19 cellular contexts compared by ENCODE assay signal in the genomic region with DNA sequence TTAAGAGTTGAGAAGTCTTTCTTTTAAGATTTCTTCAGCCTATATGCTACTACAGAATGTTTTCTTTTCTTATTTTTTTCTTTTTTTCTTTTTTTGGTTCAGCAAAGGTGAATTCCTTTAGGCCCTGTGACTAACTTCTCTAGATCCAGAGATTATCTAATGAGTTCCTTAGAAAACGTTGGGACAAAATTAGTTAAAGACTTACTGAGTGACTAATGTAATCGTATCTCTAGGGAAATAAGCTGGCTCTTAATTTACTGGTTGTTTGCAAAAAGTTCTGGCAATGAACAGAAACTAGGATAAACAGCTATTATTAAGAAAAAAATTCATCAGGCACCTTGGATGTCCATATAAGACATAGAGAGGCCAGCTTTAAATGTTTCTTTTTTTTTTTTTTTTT. TPM values are rescaled to one million over a fixed set of nuclear protein-coding genes. Genes with fewer than 3 reads are reported as not detected.
A peak's percentile ranks its signal among the peaks of the same experiment; 100 is the strongest.
DNase-seq lines count a peak whose midpoint lies in the region; ATAC-seq, FAIRE-seq and TF ChIP-seq lines count a peak whose summit lies in the region.
"Had no signal": no experiment of that assay in that cellular context is flagged by ENCODE, and none has a peak within 500 bp of the region (broad histone marks: within the 10 kb centered on the region; RNA-seq: fewer than 3 reads in every experiment).

No MANE protein-coding gene starts in this region.

- ATAC-seq in SK-N-SH treated with all-trans-retinoic acid at 6 μM for 48 hours = no peak
- ATAC-seq: HepG2 had no signal

- H3K4me3 ChIP-seq in SK-N-SH (ENCODE audit: low read depth in 2 of 2, low read length in 1 of 2) (no peak overlapping the region), endothelial cell of umbilical vein (replicated peaks in 1 of 3; ENCODE audit: insufficient read depth in 1 of 3, low read depth in 1 of 3, low read length in 3 of 3) (no peak overlapping the region), kidney (ENCODE audit: low read length in 2 of 2) (no peak overlapping the region), subcutaneous abdominal adipose tissue (ENCODE audit: low read depth in 1 of 5, low read length in 5 of 5) (no peak overlapping the region)

- H3K9me2 ChIP-seq in SK-N-SH = no peaks in the 10 kb centered on the region

- intact Hi-C loops in endothelial cell of umbilical vein (cut with micrococcal nuclease) = no loop called here
- intact Hi-C loops in kidney (cut with DNase I) = no loop called here

- H4K20me1 ChIP-seq in SK-N-SH (ENCODE audit: insufficient read depth) (no peaks in the 10 kb centered on the region), endothelial cell of umbilical vein (replicated peaks; ENCODE audit: control insufficient read depth, extremely low read depth, insufficient read depth, low read length) (no peaks in the 10 kb centered on the region)

- no TSS peak for BruUV-seq in endothelial cell of umbilical vein (replicated peaks; lab: Mats Ljungman, UMichigan)

- H3K9me3 ChIP-seq in SK-N-SH (no peaks in the 10 kb centered on the region), endothelial cell of umbilical vein (replicated peaks; ENCODE audit: control insufficient read depth, insufficient read depth, low read length) (no peaks in the 10 kb centered on the region), kidney (ENCODE audit: control insufficient read depth in 1 of 2, low read length in 2 of 2) (no peaks in the 10 kb centered on the region), subcutaneous abdominal adipose tissue (ENCODE audit: control insufficient read depth in 5 of 5, low read length in 5 of 5) (no peaks in the 10 kb centered on the region)

- no peak for FAIRE-seq in endothelial cell of umbilical vein (lab: Jason Lieb, UNC)
- FAIRE-seq in kidney (lab: Jason Lieb, UNC) = peak; percentile 46
- FAIRE-seq: H54, HepG2, RCC 7860 had no signal

- H3K79me2 ChIP-seq in SK-N-SH (ENCODE audit: insufficient read depth) (no peaks in the 10 kb centered on the region), endothelial cell of umbilical vein (ENCODE audit: control insufficient read depth, insufficient read depth, low read length) (no peaks in the 10 kb centered on the region)

- TF ChIP-seq CTCF in SK-N-SH (IDR thresholded peaks at IDR 0.05) = no peak
- TF ChIP-seq CTCF in endothelial cell of umbilical vein (IDR thresholded peaks at IDR 0.05; ENCODE audit: extremely low read depth in 1 of 2, insufficient read depth in 1 of 2, low read depth in 1 of 2, low read length in 2 of 2) = no peak
- TF ChIP-seq CTCF in kidney (IDR thresholded peaks at IDR 0.05; ENCODE audit: borderline replicate concordance, extremely low read depth, insufficient read depth) = no peak

- H3K4me2 ChIP-seq in SK-N-SH (no peak overlapping the region), endothelial cell of umbilical vein (ENCODE audit: insufficient read depth, low read length) (no peak overlapping the region)

- peaks cover 40% of the 10 kb centered on the region for H3F3A ChIP-seq in SK-N-SH (replicated peaks; ENCODE audit: insufficient read depth)

- TF ChIP-seq RAD21 in SK-N-SH (IDR thresholded peaks at IDR 0.05; ENCODE audit: low read length) = no peak

- POLR2A ChIA-PET in SK-N-SH (lab: Yijun Ruan, JAX) (no interaction called here), endothelial cell of umbilical vein (lab: Charles Lee) (no interaction called here)

- dilution Hi-C loops in endothelial cell of umbilical vein (cut with MboI; ENCODE audit: extremely low pct_ligation_motif_present, low sequenced_read_pairs) = no loop called here

- no peaks in the 10 kb centered on the region for H3K9me1 ChIP-seq in endothelial cell of umbilical vein (replicated peaks; ENCODE audit: control insufficient read depth, extremely low read depth, insufficient read depth, low read length)

- H2AFZ ChIP-seq in SK-N-SH (ENCODE audit: low read depth) (peak overlapping the region; percentile 37; the same call in 1 of the 2 replicates), endothelial cell of umbilical vein (ENCODE audit: low read depth, low read length) (no peak overlapping the region)

- no peak for TF ChIP-seq POLR2A in endothelial cell of umbilical vein (IDR thresholded peaks at IDR 0.05; ENCODE audit: low read depth, low read length)

- DNase-seq in SK-N-SH (no peak), endothelial cell of umbilical vein (ENCODE audit: low read depth, low spot score) (peak; percentile 31), kidney (no peak), NCI-H2107 (lab: John Stamatoyannopoulos, UW) (no peak), NK-92 (lab: John Stamatoyannopoulos, UW; ENCODE audit: unreplicated experiment) (no peak)
- DNase-seq in stimulated activated CD4-positive, alpha-beta T cell treated with anti-CD3 and anti-CD28 coated beads, Interleukin-2, amount 100 ng/mL, for 48 hours = no peak
- DNase-seq: C1 segment of cervical spinal cord, MM.1S, NCI-H1105, NCI-H187, NCI-H446 treated with DMSO at 0.1 percent for 48 hours, NCI-H82, SIG-M5 had no signal

- CTCF ChIA-PET in SK-N-SH (lab: Yijun Ruan, JAX) = no interaction called here
- CTCF ChIA-PET in endothelial cell of umbilical vein (lab: Charles Lee) = interaction anchor here (0.9 to 1.4 kb wide), 4 partner anchors 9 to 58 kb away, joined by 3 to 5 read pairs (median 4); no protein-coding TSS in a partner anchor

- no peaks in the 10 kb centered on the region for H3K36me3 ChIP-seq in SK-N-SH (replicated peaks in 1 of 2; ENCODE audit: control insufficient read depth in 1 of 2, insufficient read depth in 2 of 2, low read length in 1 of 2)
- no peaks in the 10 kb centered on the region for H3K36me3 ChIP-seq in endothelial cell of umbilical vein (ENCODE audit: control insufficient read depth in 2 of 2, extremely low read depth in 1 of 2, insufficient read depth in 2 of 2, low read length in 2 of 2)
- no peaks in the 10 kb centered on the region for H3K36me3 ChIP-seq in kidney (ENCODE audit: control insufficient read depth in 1 of 2, insufficient read depth in 2 of 2, low read length in 2 of 2)
- H3K36me3 ChIP-seq in subcutaneous abdominal adipose tissue (ENCODE audit: control insufficient read depth in 5 of 5, insufficient read depth in 5 of 5, low read length in 5 of 5) = no peaks in the 10 kb centered on the region

- H3K4me1 ChIP-seq in SK-N-SH (ENCODE audit: control insufficient read depth in 1 of 2, insufficient read depth in 2 of 2, low read depth in 1 of 2, low read length in 1 of 2) (peaks cover 0 to 25% of the 10 kb centered on the region in 2 experiments; a peak in 2 of 4 replicates), endothelial cell of umbilical vein (ENCODE audit: control insufficient read depth, extremely low read depth, insufficient read depth, low read length) (peaks cover 40% of the 10 kb centered on the region), kidney (ENCODE audit: control insufficient read depth in 1 of 2, insufficient read depth in 1 of 2, low read depth in 1 of 2, low read length in 2 of 2) (no peaks in the 10 kb centered on the region), subcutaneous abdominal adipose tissue (ENCODE audit: control insufficient read depth in 5 of 5, insufficient read depth in 5 of 5, low read length in 5 of 5) (peaks cover 1 to 49% (median 24%) of the 10 kb centered on the region in 5 donors)

- TF ChIP-seq EP300 in SK-N-SH (IDR thresholded peaks at IDR 0.05; ENCODE audit: borderline replicate concordance in 1 of 2, low read depth in 1 of 2, low read length in 1 of 2) = peak in 1 of 2 experiments; percentile 7; a peak in 1 of 4 replicates

- 9% methylated on average over 2 of the region's 2 CpGs for WGBS in SK-N-SH (ENCODE audit: low lambda C conversion rate)

- H3K27me3 ChIP-seq in SK-N-SH (ENCODE audit: insufficient read depth) (no peaks in the 10 kb centered on the region), endothelial cell of umbilical vein (ENCODE audit: control insufficient read depth in 2 of 2, insufficient read depth in 2 of 2, low read length in 2 of 2) (no peaks in the 10 kb centered on the region), subcutaneous abdominal adipose tissue (ENCODE audit: control insufficient read depth in 5 of 5, insufficient read depth in 4 of 5, low read length in 5 of 5) (no peaks in the 10 kb centered on the region)

- H3K9ac ChIP-seq in SK-N-SH = peak overlapping the region; percentile 9; the same call in 1 of the 2 replicates
- H3K9ac ChIP-seq in endothelial cell of umbilical vein (replicated peaks; ENCODE audit: extremely low read depth, insufficient read depth, low read length) = no peak overlapping the region
- H3K9ac ChIP-seq in kidney (ENCODE audit: low read length in 2 of 2) = no peak overlapping the region
- H3K9ac ChIP-seq in subcutaneous abdominal adipose tissue (ENCODE audit: low read length in 5 of 5) = no peak overlapping the region

- H3K27ac ChIP-seq in SK-N-SH (ENCODE audit: low read depth in 2 of 2, low read length in 1 of 2) = peak overlapping the region in 1 of 2 experiments; percentile 96; a peak in 2 of 4 replicates
- peak overlapping the region; percentile 17 for H3K27ac ChIP-seq in endothelial cell of umbilical vein (ENCODE audit: insufficient read depth, low read depth, low read length)
- no peak overlapping the region for H3K27ac ChIP-seq in kidney (ENCODE audit: low read depth in 2 of 2, low read length in 2 of 2)
- H3K27ac ChIP-seq in subcutaneous abdominal adipose tissue (ENCODE audit: low read depth, low read length) = peak overlapping the region; percentile 48
- H3K27ac ChIP-seq: 22Rv1 had no signal

TF ChIP-seq in SK-N-SH, 30 proteins besides CTCF, POLR2A, EP300 and RAD21 (continues in another document):
- TF ChIP-seq ELF1 (IDR thresholded peaks at IDR 0.05) = no peak

TF ChIP-seq in endothelial cell of umbilical vein, 7 proteins besides CTCF, POLR2A, EP300 and RAD21 (continues in another document):
- no peak for TF ChIP-seq FOS (IDR thresholded peaks at IDR 0.05; ENCODE audit: borderline replicate concordance, insufficient read depth, low read length)
- TF ChIP-seq JUN (IDR thresholded peaks at IDR 0.05; ENCODE audit: borderline replicate concordance, insufficient read depth, insufficient read length, low read depth) = no peak
- TF ChIP-seq POLR2AphosphoS5 (IDR thresholded peaks at IDR 0.05; ENCODE audit: insufficient read depth, low read depth, low read length) = no peak
- no peak for TF ChIP-seq EZH2 (IDR thresholded peaks at IDR 0.05; ENCODE audit: borderline replicate concordance, low read depth, low read length, severe bottlenecking)

RNA-seq across cellular contexts. Expression of a gene that starts 30.7 kb away (rescaled TPM):
- polyA plus RNA-seq in SK-N-SH (2012; rRNA removed) (not detected in 2 replicates), endothelial cell of umbilical vein (not detected in 2 replicates), kidney (ENCODE audit: insufficient read depth, low read depth, low replicate concordance) (not detected)
- polyA plus RNA-seq in SK-N-SH (2012; cell fraction: cytosol; rRNA removed) = not detected in 2 replicates
- polyA plus RNA-seq in SK-N-SH (2012; cell fraction: nucleus; rRNA removed) = not detected in 2 replicates
- total RNA-seq in endothelial cell of umbilical vein (not detected in 2 replicates), kidney (not detected)
- polyA plus RNA-seq in endothelial cell of umbilical vein (2011; cell fraction: cytosol; rRNA removed) = not detected in 2 replicates
- polyA plus RNA-seq in endothelial cell of umbilical vein (2011; cell fraction: nucleus; rRNA removed) = not detected in 2 replicates
- not detected in 2 replicates for polyA plus RNA-seq in endothelial cell of umbilical vein (2012)
- polyA minus RNA-seq in endothelial cell of umbilical vein = not detected in 2 replicates
- polyA minus RNA-seq in endothelial cell of umbilical vein (2011; cell fraction: cytosol; rRNA and poly(A)+ RNA removed) = not detected
- polyA minus RNA-seq in endothelial cell of umbilical vein (2011; cell fraction: nucleus; rRNA and poly(A)+ RNA removed) = not detected in 2 replicates
- total RNA-seq: HepG2 had no signal
- polyA plus RNA-seq: HepG2 had no signal

Comparison
In these comparisons a context has a peak if more than half of its experiments do, and no peak if none do; other contexts are left out.
1. H3K27ac ChIP-seq: peak in endothelial cell of umbilical vein (single experiment) and subcutaneous abdominal adipose tissue (single experiment); none in kidney (0 of 2).